14 cellular contexts compared by ENCODE assay signal in the genomic region with DNA sequence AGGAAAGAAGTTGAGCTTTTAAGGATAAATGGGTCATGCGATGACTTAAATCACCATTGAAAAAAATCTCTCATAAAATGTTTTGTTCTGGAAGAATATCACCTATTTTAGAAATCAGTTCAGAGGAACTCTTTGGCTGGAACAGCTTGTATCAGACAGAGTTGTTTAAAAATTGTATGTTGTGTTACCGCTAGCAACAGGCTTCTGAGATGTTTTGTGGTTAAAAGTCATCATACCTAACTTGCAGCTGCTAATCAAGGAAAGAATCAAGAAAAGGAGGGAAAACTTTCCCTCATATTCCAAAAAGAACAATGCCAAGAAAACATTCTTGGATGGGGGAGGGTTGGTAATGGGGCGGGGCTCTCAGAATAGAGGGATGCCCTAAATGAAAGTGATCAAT.
DNase-seq lines count a peak whose midpoint lies in the region; ATAC-seq, FAIRE-seq and TF ChIP-seq lines count a peak whose summit lies in the region.
"Had no signal": no experiment of that assay in that cellular context is flagged by ENCODE, and none has a peak within 500 bp of the region (broad histone marks: within the 10 kb centered on the region; RNA-seq: fewer than 3 reads in every experiment).

No MANE protein-coding gene starts in this region.

- CTCF ChIA-PET in BJ (lab: Yijun Ruan, JAX), result interaction anchor here (1.2 kb wide), 2 partner anchors 14 to 18 kb away, joined by 3 read pairs; no protein-coding TSS in a partner anchor

- H3K36me3 ChIP-seq in BJ (ENCODE audit: control insufficient read depth, insufficient read depth, low read length), result no peaks in the 10 kb centered on the region
- H3K36me3 ChIP-seq in muscle layer of colon (ENCODE audit: insufficient read depth, low read length), result no peaks in the 10 kb centered on the region
- H3K36me3 ChIP-seq: vagina had no signal

- DNase-seq in BJ (ENCODE audit: low read depth), result peak; percentile 29
- DNase-seq in RCC 7860 (ENCODE audit: low spot score), result peak; percentile 31
- DNase-seq in fibroblast of gingiva (ENCODE audit: low read depth), result peak; percentile 16
- DNase-seq in foreskin fibroblast, result no peak
- DNase-seq in activated CD4-positive, alpha-beta T cell treated with anti-CD3 and anti-CD28 coated beads, Interleukin-2, amount 50 U/mL, for 1 hour, result no peak
- DNase-seq in GM13977 (ENCODE audit: low spot score), result no peak
- DNase-seq: aorta; CD8-positive, alpha-beta memory T cell; naive thymus-derived CD4-positive, alpha-beta T cell; NCI-H1436 had no signal

- no peaks in the 10 kb centered on the region for H3K9me3 ChIP-seq in muscle layer of colon (ENCODE audit: low read length)
- H3K9me3 ChIP-seq: vagina had no signal

- peak overlapping the region; percentile 16 for H3K27ac ChIP-seq in muscle layer of colon (ENCODE audit: low read depth, low read length)

- no peak overlapping the region for H3K9ac ChIP-seq in muscle layer of colon (ENCODE audit: low read length)

- no peak overlapping the region for H3K4me3 ChIP-seq in BJ (ENCODE audit: low read depth, low read length)
- no peak overlapping the region for H3K4me3 ChIP-seq in muscle layer of colon (ENCODE audit: low read depth in 1 of 2, low read length in 2 of 2)
- H3K4me3 ChIP-seq in foreskin fibroblast (ENCODE audit: low read depth in 1 of 2, low read length in 2 of 2), result no peak overlapping the region
- H3K4me3 ChIP-seq: vagina had no signal

- ATAC-seq in GM19324 (IDR thresholded peaks at IDR 0.05; ENCODE audit: low FRiP score, unreplicated experiment), result no peak
- ATAC-seq: naive thymus-derived CD4-positive, alpha-beta T cell; WTC11 had no signal

- FAIRE-seq in RCC 7860 (lab: Jason Lieb, UNC), result no peak

- POLR2A ChIA-PET in BJ (lab: Charles Lee), result interaction anchor here (0.6 to 1.1 kb wide), 5 partner anchors 169 to 841 kb away, joined by 3 to 7 read pairs (median 4); no protein-coding TSS in a partner anchor

- peaks cover 66% of the 10 kb centered on the region for H3K4me1 ChIP-seq in muscle layer of colon (ENCODE audit: insufficient read depth, low read length)

- in situ Hi-C loops in GM13977 (cut with MboI; ENCODE audit: low pct_unique_long_range_greater_than_20kb, low sequenced_read_pairs, unreplicated experiment), result no loop called here

- no peak for TF ChIP-seq CTCF in BJ (IDR thresholded peaks at IDR 0.05; ENCODE audit: insufficient read depth, low read depth, low read length)
- no peak for TF ChIP-seq CTCF in foreskin fibroblast (IDR thresholded peaks at IDR 0.05; ENCODE audit: low read depth, low read length)
- no peak for TF ChIP-seq CTCF in GM13977 (IDR thresholded peaks at IDR 0.05; ENCODE audit: extremely low read depth, insufficient read depth, missing control alignments)

- H3K27me3 ChIP-seq in BJ (ENCODE audit: control insufficient read depth, insufficient read depth, low read length) (no peaks in the 10 kb centered on the region), muscle layer of colon (ENCODE audit: control insufficient read depth in 1 of 2, insufficient read depth in 2 of 2, low read length in 2 of 2) (no peaks in the 10 kb centered on the region)
- H3K27me3 ChIP-seq: vagina had no signal

Comparison
In these comparisons a context has a peak if more than half of its experiments do, and no peak if none do; other contexts are left out.
1. DNase-seq: peak in BJ (single experiment), RCC 7860 (single experiment) and fibroblast of gingiva (single experiment); none in foreskin fibroblast (0 of 2), activated CD4-positive, alpha-beta T cell treated with anti-CD3 and anti-CD28 coated beads, Interleukin-2, amount 50 U/mL, for 1 hour (single experiment) and GM13977 (single experiment).